9 cellular contexts compared by ENCODE assay signal in genomic region chr19:5048727-5049553, GRCh38.
DNase-seq lines count a peak whose midpoint lies in the region; ATAC-seq and TF ChIP-seq lines count a peak whose summit lies in the region.
"Had no signal": no experiment of that assay in that cellular context is flagged by ENCODE, and none has a peak within 500 bp of the region (broad histone marks: within the 10 kb centered on the region; RNA-seq: fewer than 3 reads in every experiment).

No MANE protein-coding gene starts in this region.

- H3K4me1 Mint-ChIP-seq in activated T-helper 1 cell treated with anti-CD3 and anti-CD28 coated beads, Interleukin-12 subunit alpha, Interleukin-12 subunit beta, Interleukin-2, Interleukin-4 antibody, amounts not matched to agents 30 ng/mL and 10 ng/mL and 1 ng/mL, durations not matched to agents 14 hours and 24 hours and 36 hours (ENCODE audit: low read depth) = no peaks in the 10 kb centered on the region

- peak; percentile 84 for DNase-seq in AG08396 (ENCODE audit: low spot score)
- peak; percentile 23 for DNase-seq in MG63
- DNase-seq in dermis blood vessel endothelial cell = peak; percentile 54
- DNase-seq in mucosa of descending colon = peak in 2 of 3 donors; percentile 63 to 70
- DNase-seq in OCI-M1 (lab: John Stamatoyannopoulos, UW) = no peak
- DNase-seq in GF-D8 (lab: John Stamatoyannopoulos, UW) = no peak
- no peak for DNase-seq in stimulated activated CD4-positive, alpha-beta T cell treated with anti-CD3 and anti-CD28 coated beads, Interleukin-15, amount 100 ng/mL, for 24 hours
- DNase-seq in activated T-helper 1 cell treated with anti-CD3 and anti-CD28 coated beads, Interleukin-12 subunit alpha, Interleukin-12 subunit beta, Interleukin-2, Interleukin-4 antibody, amounts not matched to agents 30 ng/mL and 10 ng/mL and 1 ng/mL, durations not matched to agents 14 hours and 24 hours and 36 hours (ENCODE audit: low spot score) = no peak

- no peak overlapping the region for H3K4me3 ChIP-seq in MG63
- no peak overlapping the region for H3K4me3 ChIP-seq in mucosa of descending colon

- no peak for TF ChIP-seq CTCF in mucosa of descending colon (IDR thresholded peaks at IDR 0.05)

- no peaks in the 10 kb centered on the region; the same call in 1 of the 2 replicates for H3K36me3 ChIP-seq in MG63
- H3K36me3 ChIP-seq in mucosa of descending colon (ENCODE audit: low read depth) = no peaks in the 10 kb centered on the region

- H3K9me3 Mint-ChIP-seq in activated T-helper 1 cell treated with anti-CD3 and anti-CD28 coated beads, Interleukin-12 subunit alpha, Interleukin-12 subunit beta, Interleukin-2, Interleukin-4 antibody, amounts not matched to agents 30 ng/mL and 10 ng/mL and 1 ng/mL, durations not matched to agents 14 hours and 24 hours and 36 hours = no peaks in the 10 kb centered on the region
- H3K9me3 Mint-ChIP-seq: central memory CD8-positive, alpha-beta T cell had no signal

- H3K27me3 Mint-ChIP-seq in activated T-helper 1 cell treated with anti-CD3 and anti-CD28 coated beads, Interleukin-12 subunit alpha, Interleukin-12 subunit beta, Interleukin-2, Interleukin-4 antibody, amounts not matched to agents 30 ng/mL and 10 ng/mL and 1 ng/mL, durations not matched to agents 14 hours and 24 hours and 36 hours (ENCODE audit: insufficient read depth) = no peaks in the 10 kb centered on the region
- H3K27me3 Mint-ChIP-seq: central memory CD8-positive, alpha-beta T cell had no signal

- H3K36me3 Mint-ChIP-seq in activated T-helper 1 cell treated with anti-CD3 and anti-CD28 coated beads, Interleukin-12 subunit alpha, Interleukin-12 subunit beta, Interleukin-2, Interleukin-4 antibody, amounts not matched to agents 30 ng/mL and 10 ng/mL and 1 ng/mL, durations not matched to agents 14 hours and 24 hours and 36 hours (ENCODE audit: low read depth) = peaks cover 5% of the 10 kb centered on the region

- peaks cover 35% of the 10 kb centered on the region for H3K4me1 ChIP-seq in mucosa of descending colon (ENCODE audit: low read depth)

- H3K9me3 ChIP-seq in MG63 (no peaks in the 10 kb centered on the region), mucosa of descending colon (no peaks in the 10 kb centered on the region)

- no peak overlapping the region for H3K4me3 Mint-ChIP-seq in activated T-helper 1 cell treated with anti-CD3 and anti-CD28 coated beads, Interleukin-12 subunit alpha, Interleukin-12 subunit beta, Interleukin-2, Interleukin-4 antibody, amounts not matched to agents 30 ng/mL and 10 ng/mL and 1 ng/mL, durations not matched to agents 14 hours and 24 hours and 36 hours
- H3K4me3 Mint-ChIP-seq: central memory CD8-positive, alpha-beta T cell had no signal

- no peak overlapping the region for H3K27ac Mint-ChIP-seq in activated T-helper 1 cell treated with anti-CD3 and anti-CD28 coated beads, Interleukin-12 subunit alpha, Interleukin-12 subunit beta, Interleukin-2, Interleukin-4 antibody, amounts not matched to agents 30 ng/mL and 10 ng/mL and 1 ng/mL, durations not matched to agents 14 hours and 24 hours and 36 hours

- intact Hi-C loops in mucosa of descending colon (cut with DNase I, micrococcal nuclease) = no loop called here
- intact Hi-C loops in activated T-helper 1 cell treated with anti-CD3 and anti-CD28 coated beads, Interleukin-12 subunit alpha, Interleukin-12 subunit beta, Interleukin-2, Interleukin-4 antibody, amounts not matched to agents 30 ng/mL and 10 ng/mL and 1 ng/mL, durations not matched to agents 14 hours and 24 hours and 36 hours (cut with micrococcal nuclease) = loop anchor here (1.0 to 5.0 kb wide), 3 partner anchors 103 to 530 kb away; no protein-coding TSS in a partner anchor

- ATAC-seq in mucosa of descending colon = peak; percentile 2

- no peaks in the 10 kb centered on the region for H3K27me3 ChIP-seq in MG63

Comparison
In these comparisons a context has a peak if more than half of its experiments do, and no peak if none do; other contexts are left out.
1. DNase-seq: peak in AG08396 (single experiment), MG63 (single experiment), dermis blood vessel endothelial cell (single experiment) and mucosa of descending colon (2 of 3); none in OCI-M1 (single experiment), GF-D8 (single experiment), stimulated activated CD4-positive, alpha-beta T cell treated with anti-CD3 and anti-CD28 coated beads, Interleukin-15, amount 100 ng/mL, for 24 hours (single experiment) and activated T-helper 1 cell treated with anti-CD3 and anti-CD28 coated beads, Interleukin-12 subunit alpha, Interleukin-12 subunit beta, Interleukin-2, Interleukin-4 antibody, amounts not matched to agents 30 ng/mL and 10 ng/mL and 1 ng/mL, durations not matched to agents 14 hours and 24 hours and 36 hours (single experiment).